Comparison of ENCODE assay signal across 11 cellular contexts in the genomic region with DNA sequence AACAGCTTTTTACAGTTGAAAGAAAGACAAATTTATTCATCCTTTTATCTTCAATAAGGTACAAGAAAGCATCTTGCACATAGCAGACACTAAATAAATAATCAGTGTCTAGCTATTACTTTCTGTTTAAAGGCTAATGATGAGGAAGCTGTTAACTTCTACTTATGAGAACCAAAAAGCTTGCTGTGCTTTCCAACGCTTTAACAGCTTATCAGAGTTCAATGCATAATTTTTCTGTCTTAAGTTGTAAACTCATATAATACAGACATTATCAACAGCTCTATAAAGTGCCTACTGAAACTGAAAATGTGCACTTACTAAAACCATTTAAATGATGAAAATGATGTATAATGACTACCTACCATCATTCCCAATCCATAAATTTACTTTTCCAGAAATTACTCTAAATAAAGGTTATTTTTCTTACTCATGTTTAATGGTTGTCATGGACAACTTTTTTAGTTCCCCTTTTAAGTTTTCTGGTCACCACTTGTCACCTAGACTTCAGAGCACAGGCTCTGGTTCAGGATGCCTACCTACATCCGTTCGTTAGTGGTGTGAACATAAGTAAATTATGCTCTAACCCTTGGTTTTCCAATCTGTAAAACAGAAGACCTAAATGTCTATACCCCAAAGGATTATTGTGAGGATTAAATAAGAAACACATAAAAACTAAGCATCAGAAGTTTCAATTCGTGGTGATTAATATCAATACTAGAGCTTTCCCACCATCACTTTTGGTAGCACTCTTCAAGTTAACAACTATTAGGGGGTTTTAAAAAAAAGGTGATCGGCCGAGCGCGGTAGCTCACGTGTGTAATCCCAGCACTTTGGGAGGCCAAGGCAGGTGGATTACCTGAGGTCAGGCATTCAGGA. TPM values are rescaled to one million over a fixed set of nuclear protein-coding genes. Genes with fewer than 3 reads are reported as not detected.
DNase-seq lines count a peak whose midpoint lies in the region; ATAC-seq and TF ChIP-seq lines count a peak whose summit lies in the region.
"Had no signal": no experiment of that assay in that cellular context is flagged by ENCODE, and none has a peak within 500 bp of the region (broad histone marks: within the 10 kb centered on the region; RNA-seq: fewer than 3 reads in every experiment).

No MANE protein-coding gene starts in this region.

- H2BK20ac ChIP-seq in H9 (ENCODE audit: low read depth, low read length, poor library complexity, severe bottlenecking), result no peak overlapping the region

- no CpG with 5 or more reads among the region's 9 CpGs for WGBS in H9 (ENCODE audit: extremely low coverage, insufficient read length, low lambda C conversion rate)

- no peaks in the 10 kb centered on the region for H3K27me3 ChIP-seq in H9 (ENCODE audit: insufficient read depth, low read length)
- H3K27me3 ChIP-seq: Peyer's patch had no signal

- no peak overlapping the region for H3K14ac ChIP-seq in H9 (ENCODE audit: insufficient read depth, low read length)

- H4K91ac ChIP-seq in H9 (ENCODE audit: insufficient read length, low read depth, low read length), result no peak overlapping the region

- no peak overlapping the region for H2BK5ac ChIP-seq in H9 (ENCODE audit: insufficient read length, low read length)

- H2AFZ ChIP-seq in H9 (ENCODE audit: low read length), result no peak overlapping the region

- H4K5ac ChIP-seq in H9 (ENCODE audit: insufficient read length, low read depth, low read length), result no peak overlapping the region

- H3K4me1 ChIP-seq in H9 (ENCODE audit: insufficient read depth, low read length), result no peaks in the 10 kb centered on the region

- H3K27ac ChIP-seq in H9 (ENCODE audit: insufficient read length, low read depth, low read length), result no peak overlapping the region
- H3K27ac ChIP-seq: Peyer's patch had no signal

- no peaks in the 10 kb centered on the region for H3K23me2 ChIP-seq in H9 (ENCODE audit: insufficient read length, low read depth, low read length, poor library complexity, severe bottlenecking)

- H4K20me1 ChIP-seq in H9 (ENCODE audit: control insufficient read depth, insufficient read depth, insufficient read length), result no peaks in the 10 kb centered on the region

- no peak overlapping the region for H3K23ac ChIP-seq in H9 (ENCODE audit: insufficient read length, low read depth, low read length)

- H3K4me1 Mint-ChIP-seq in activated naive CD8-positive, alpha-beta T cell treated with anti-CD3 and anti-CD28 coated beads, Interleukin-2, amount 10 ng/mL, durations not matched to agents 7 days and 5 days, result peaks cover 24% of the 10 kb centered on the region
- H3K4me1 Mint-ChIP-seq in H9, result peaks cover 15 to 17% of the 10 kb centered on the region in 2 experiments

- no peak overlapping the region for H3K4ac ChIP-seq in H9 (ENCODE audit: low read depth, low read length)

- H3K79me2 ChIP-seq in H9 (ENCODE audit: insufficient read depth, low read length), result peaks cover 23% of the 10 kb centered on the region; the same call in 1 of the 2 replicates

- H3K4me3 Mint-ChIP-seq in activated naive CD8-positive, alpha-beta T cell treated with anti-CD3 and anti-CD28 coated beads, Interleukin-2, amount 10 ng/mL, durations not matched to agents 7 days and 5 days, result peak overlapping the region; percentile 5
- no peak overlapping the region for H3K4me3 Mint-ChIP-seq in H9

- POLR2A ChIA-PET in activated naive CD8-positive, alpha-beta T cell treated with anti-CD3 and anti-CD28 coated beads, Interleukin-2, amount 10 ng/mL, durations not matched to agents 7 days and 5 days (lab: Charles Lee), result no interaction called here

- H3K9ac ChIP-seq in H9 (ENCODE audit: extremely low read depth, insufficient read length, low read length), result no peak overlapping the region

- H3K27ac Mint-ChIP-seq in activated naive CD8-positive, alpha-beta T cell treated with anti-CD3 and anti-CD28 coated beads, Interleukin-2, amount 10 ng/mL, durations not matched to agents 7 days and 5 days, result no peak overlapping the region
- peak overlapping the region in 1 of 3 experiments; percentile 73; a peak in 1 of 7 replicates for H3K27ac Mint-ChIP-seq in H9

- no peaks in the 10 kb centered on the region for H3K27me3 Mint-ChIP-seq in activated naive CD8-positive, alpha-beta T cell treated with anti-CD3 and anti-CD28 coated beads, Interleukin-2, amount 10 ng/mL, durations not matched to agents 7 days and 5 days
- no peaks in the 10 kb centered on the region for H3K27me3 Mint-ChIP-seq in H9 (ENCODE audit: low read depth)

- H3K36me3 Mint-ChIP-seq in activated naive CD8-positive, alpha-beta T cell treated with anti-CD3 and anti-CD28 coated beads, Interleukin-2, amount 10 ng/mL, durations not matched to agents 7 days and 5 days, result peaks cover 23% of the 10 kb centered on the region
- peaks cover 8 to 27% (median 22%) of the 10 kb centered on the region in 3 experiments; a peak in 6 of 7 replicates for H3K36me3 Mint-ChIP-seq in H9 (ENCODE audit: insufficient read depth in 1 of 3, low read depth in 3 of 3)

- no peak overlapping the region for H3T11ph ChIP-seq in H9 (ENCODE audit: low read length)

- H3K9me3 ChIP-seq in H9 (ENCODE audit: control insufficient read depth, low read depth, low read length), result no peaks in the 10 kb centered on the region
- H3K9me3 ChIP-seq: Peyer's patch had no signal

- no peaks in the 10 kb centered on the region for H3K9me3 Mint-ChIP-seq in activated naive CD8-positive, alpha-beta T cell treated with anti-CD3 and anti-CD28 coated beads, Interleukin-2, amount 10 ng/mL, durations not matched to agents 7 days and 5 days
- H3K9me3 Mint-ChIP-seq in H9, result no peaks in the 10 kb centered on the region

- no peak overlapping the region for H2BK12ac ChIP-seq in H9 (ENCODE audit: insufficient read length, low read depth, low read length)

- no peak overlapping the region for H3K56ac ChIP-seq in H9 (ENCODE audit: insufficient read length, low read depth, low read length)

- no peak for TF ChIP-seq CTCF in H9 (conservative IDR thresholded peaks at IDR 0.05)

- no peak overlapping the region for H3K4me2 ChIP-seq in H9 (ENCODE audit: insufficient read depth, insufficient read length, low read length)

- H2BK15ac ChIP-seq in H9 (ENCODE audit: low read depth, low read length), result no peak overlapping the region

- H4K8ac ChIP-seq in H9 (replicated peaks; ENCODE audit: insufficient read length, low read depth, low read length), result no peak overlapping the region

- H3K79me1 ChIP-seq in H9 (ENCODE audit: insufficient read depth, low read depth, low read length, poor library complexity, severe bottlenecking), result peaks cover 3% of the 10 kb centered on the region

- H2AK5ac ChIP-seq in H9 (ENCODE audit: insufficient read length, low read length), result no peak overlapping the region

- DNase-seq in activated naive CD8-positive, alpha-beta T cell treated with anti-CD3 and anti-CD28 coated beads, Interleukin-2, amount 10 ng/mL, durations not matched to agents 7 days and 5 days, result no peak
- DNase-seq in HuH-7 (ENCODE audit: low spot score) (no peak), AG08395 (ENCODE audit: low spot score) (no peak), DMS153 treated with DMSO at 0.1 percent for 48 hours (lab: John Stamatoyannopoulos, UW; ENCODE audit: unreplicated experiment) (no peak), H9 (no peak)
- DNase-seq: effector CD8-positive, alpha-beta T cell; Karpas-422; Peyer's patch had no signal

- peak; percentile 85 for ATAC-seq in GM18517 (IDR thresholded peaks at IDR 0.05; ENCODE audit: unreplicated experiment)
- peak; percentile 87 for ATAC-seq in GM21367 (IDR thresholded peaks at IDR 0.05; ENCODE audit: unreplicated experiment)
- ATAC-seq in HG03097 (IDR thresholded peaks at IDR 0.05; ENCODE audit: low FRiP score, unreplicated experiment), result peak; percentile 71
- ATAC-seq in activated naive CD8-positive, alpha-beta T cell treated with anti-CD3 and anti-CD28 coated beads, Interleukin-2, amount 10 ng/mL, durations not matched to agents 7 days and 5 days (ENCODE audit: low read depth), result peak; percentile 61

- H3K18ac ChIP-seq in H9 (ENCODE audit: insufficient read length, low read depth, low read length), result no peak overlapping the region

- no peak overlapping the region for H2BK120ac ChIP-seq in H9 (ENCODE audit: low read depth, low read length, poor library complexity, severe bottlenecking)

RNA-seq across cellular contexts. Expression of gene PNISR, which starts 8.0 kb away (rescaled TPM):
- 100 to 1,000 TPM; 207 to 208 TPM for total RNA-seq in activated naive CD8-positive, alpha-beta T cell treated with anti-CD3 and anti-CD28 coated beads, Interleukin-2, amount 10 ng/mL, durations not matched to agents 7 days and 5 days
- 127 and 134 TPM in 2 replicates for total RNA-seq in H9 (2021)

RNA-seq across cellular contexts. Expression of gene COQ3, which starts 23.1 kb away (rescaled TPM):
- total RNA-seq in activated naive CD8-positive, alpha-beta T cell treated with anti-CD3 and anti-CD28 coated beads, Interleukin-2, amount 10 ng/mL, durations not matched to agents 7 days and 5 days, result 10 to 100 TPM in 1 of 2 experiments, 1 to 10 TPM in 1; 7.9 to 10.1 TPM
- total RNA-seq in H9 (2021), result 10.6 and 10.9 TPM in 2 replicates
